In the genomic region with DNA sequence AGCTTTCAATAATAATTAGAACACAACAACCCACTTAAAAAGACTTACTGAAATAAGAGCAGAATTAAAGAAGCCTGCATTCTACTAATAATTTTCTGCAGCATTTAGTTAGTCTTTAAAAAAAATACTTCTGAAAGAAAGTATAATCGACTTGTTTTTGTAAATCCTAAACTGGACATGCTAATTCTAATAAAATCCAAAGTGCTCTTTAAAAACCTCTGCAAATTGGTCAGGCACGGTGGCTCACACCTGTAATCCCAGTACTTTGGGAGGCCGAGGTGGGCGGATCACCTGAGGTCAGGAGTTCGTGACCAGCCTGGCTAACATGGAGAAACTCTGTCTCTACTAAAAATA, we compare ENCODE assay signal across 1 cellular context.
TF ChIP-seq lines count a peak whose summit lies in the region.

No MANE protein-coding gene starts in this region.

TF ChIP-seq in HCT116, 20 proteins besides CTCF, POLR2A, EP300 and RAD21:
- TF ChIP-seq ELF1 (IDR thresholded peaks at IDR 0.05; ENCODE audit: borderline replicate concordance, low read depth) (no peak), SIN3A (IDR thresholded peaks at IDR 0.05; ENCODE audit: low read depth) (no peak), EZH2phosphoT487 (IDR thresholded peaks at IDR 0.05; ENCODE audit: borderline replicate concordance) (no peak), EZH2 (IDR thresholded peaks at IDR 0.05) (no peak)
- TF ChIP-seq, protein P1, sequence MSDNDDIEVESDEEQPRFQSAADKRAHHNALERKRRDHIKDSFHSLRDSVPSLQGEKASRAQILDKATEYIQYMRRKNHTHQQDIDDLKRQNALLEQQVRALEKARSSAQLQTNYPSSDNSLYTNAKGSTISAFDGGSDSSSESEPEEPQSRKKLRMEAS (IDR thresholded peaks at IDR 0.05) = no peak
